24 cellular contexts compared by ENCODE assay signal in genomic region chr19:9932835-9933234, GRCh38. TPM values are rescaled to one million over a fixed set of nuclear protein-coding genes. Genes with fewer than 3 reads are reported as not detected.
"Had no signal": no experiment of that assay in that cellular context is flagged by ENCODE, and none has a peak within 500 bp of the region (broad histone marks: within the 10 kb centered on the region; RNA-seq: fewer than 3 reads in every experiment).

No MANE protein-coding gene starts in this region.

- H2AFZ ChIP-seq: hepatocyte had no signal

- H3K9me3 ChIP-seq: left lung, mucosa of descending colon, neutrophil, prostate gland, right atrium auricular region, sigmoid colon, thyroid gland had no signal

- H3K4me1 ChIP-seq: prostate gland had no signal

- H3K27me3 ChIP-seq: thyroid gland had no signal

- H3K27ac ChIP-seq: hepatocyte, left lung, neutrophil, prostate gland, right atrium auricular region, sigmoid colon, stomach, thyroid gland had no signal

- H3K27ac Mint-ChIP-seq: mesothelial cell of epicardium; natural killer cell treated with Interleukin-12 subunit alpha and Interleukin-12 subunit beta and Interleukin-15 and Interleukin-18, amount 100 ng/mL, for 72 hours; stimulated activated effector memory CD8-positive, alpha-beta T cell treated with anti-CD3 and anti-CD28 coated beads, Interleukin-12 subunit alpha, Interleukin-12 subunit beta, amount 100 ng/mL, for 72 hours had no signal

- H3K9me3 Mint-ChIP-seq: mesothelial cell of epicardium; natural killer cell treated with Interleukin-12 subunit alpha and Interleukin-12 subunit beta and Interleukin-15 and Interleukin-18, amount 100 ng/mL, for 72 hours; neural crest cell; stimulated activated effector memory CD8-positive, alpha-beta T cell treated with anti-CD3 and anti-CD28 coated beads, Interleukin-12 subunit alpha, Interleukin-12 subunit beta, amount 100 ng/mL, for 72 hours had no signal

- DNase-seq: dorsolateral prefrontal cortex; effector CD4-positive, alpha-beta T cell; head of caudate nucleus; kidney; left cardiac atrium; left lung; mesenchymal stem cell; mucosa of descending colon; naive B cell; sigmoid colon; stimulated activated CD4-positive, alpha-beta T cell treated with anti-CD3 and anti-CD28 coated beads, Interleukin-2, amount 100 ng/mL, for 24 hours; stimulated activated CD4-positive, alpha-beta T cell treated with anti-CD3 and anti-CD28 coated beads, Interleukin-4, amount 100 ng/mL, for 24 hours; stimulated activated naive CD4-positive, alpha-beta T cell treated with Interleukin-2 at 50 U/mL for 16 hours; stomach; thyroid gland; trophoblast cell had no signal

- H3K36me3 ChIP-seq: left lung, neutrophil, prostate gland, right atrium auricular region, sigmoid colon, stomach, thyroid gland had no signal

- H3K4me3 Mint-ChIP-seq: mesothelial cell of epicardium; natural killer cell treated with Interleukin-12 subunit alpha and Interleukin-12 subunit beta and Interleukin-15 and Interleukin-18, amount 100 ng/mL, for 72 hours; neural crest cell; stimulated activated effector memory CD8-positive, alpha-beta T cell treated with anti-CD3 and anti-CD28 coated beads, Interleukin-12 subunit alpha, Interleukin-12 subunit beta, amount 100 ng/mL, for 72 hours had no signal

- ATAC-seq: left cardiac atrium; left lung; mucosa of descending colon; natural killer cell treated with Interleukin-12 subunit alpha and Interleukin-12 subunit beta and Interleukin-15 and Interleukin-18, amount 100 ng/mL, for 72 hours; stimulated activated effector memory CD8-positive, alpha-beta T cell treated with anti-CD3 and anti-CD28 coated beads, Interleukin-12 subunit alpha, Interleukin-12 subunit beta, amount 100 ng/mL, for 72 hours had no signal

- H3K4me3 ChIP-seq: hepatocyte, left lung, mucosa of descending colon, prostate gland, right atrium auricular region, sigmoid colon, stomach, thyroid gland had no signal

- H3K4me2 ChIP-seq: hepatocyte had no signal

- H3K36me3 Mint-ChIP-seq: natural killer cell treated with Interleukin-12 subunit alpha and Interleukin-12 subunit beta and Interleukin-15 and Interleukin-18, amount 100 ng/mL, for 72 hours had no signal

RNA-seq across cellular contexts. Expression of gene OLFM2, which starts 3.5 kb away (rescaled TPM):
- total RNA-seq: natural killer cell treated with Interleukin-12 subunit alpha and Interleukin-12 subunit beta and Interleukin-15 and Interleukin-18, amount 100 ng/mL, for 72 hours had no signal
